Comparison of ENCODE assay signal across 24 cellular contexts in the genomic region with DNA sequence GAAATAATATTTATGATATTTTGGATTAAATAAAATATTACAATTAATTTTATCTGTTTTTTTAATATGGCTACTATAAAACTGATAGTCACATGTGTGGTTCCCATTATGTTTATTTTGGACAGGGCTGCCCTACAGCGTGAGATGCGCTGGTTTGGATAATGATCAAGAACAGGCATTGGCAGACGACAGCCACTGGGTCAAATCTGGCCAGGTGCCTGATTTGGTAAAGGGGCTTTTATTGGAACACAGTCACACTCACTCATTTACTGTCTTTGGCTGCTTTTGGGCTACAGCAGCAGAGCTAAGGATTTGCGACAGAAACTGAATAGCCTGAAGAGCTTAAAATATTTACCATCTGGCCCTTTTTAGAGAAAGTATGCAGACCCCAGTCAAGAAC.
A peak's percentile ranks its signal among the peaks of the same experiment; 100 is the strongest.
DNase-seq lines count a peak whose midpoint lies in the region; ATAC-seq and TF ChIP-seq lines count a peak whose summit lies in the region.
"Had no signal": no experiment of that assay in that cellular context is flagged by ENCODE, and none has a peak within 500 bp of the region (broad histone marks: within the 10 kb centered on the region; RNA-seq: fewer than 3 reads in every experiment).

No MANE protein-coding gene starts in this region.

- H3K4me1 ChIP-seq in SK-N-SH (ENCODE audit: control insufficient read depth in 1 of 2, insufficient read depth in 2 of 2, low read depth in 1 of 2, low read length in 1 of 2): peaks cover 0 to 31% of the 10 kb centered on the region in 2 experiments; a peak in 2 of 4 replicates
- peaks cover 22% of the 10 kb centered on the region for H3K4me1 ChIP-seq in adipocyte (ENCODE audit: control insufficient read depth, insufficient read depth, low read length)
- peaks cover 40% of the 10 kb centered on the region for H3K4me1 ChIP-seq in skeletal muscle satellite cell (ENCODE audit: control insufficient read depth, insufficient read depth, low read length)
- H3K4me1 ChIP-seq in lower lobe of right lung: no peaks in the 10 kb centered on the region
- H3K4me1 ChIP-seq: left ventricle myocardium inferior had no signal

- ATAC-seq in SK-N-SH treated with all-trans-retinoic acid at 6 μM for 48 hours: no peak
- ATAC-seq in lower lobe of right lung: no peak
- ATAC-seq: WTC11 had no signal

- H3K27me3 ChIP-seq in SK-N-SH (ENCODE audit: insufficient read depth) (no peaks in the 10 kb centered on the region), adipocyte (replicated peaks; ENCODE audit: control insufficient read depth, insufficient read depth, low read length) (no peaks in the 10 kb centered on the region), skeletal muscle satellite cell (ENCODE audit: control insufficient read depth, insufficient read depth, low read length) (no peaks in the 10 kb centered on the region), lower lobe of right lung (ENCODE audit: low read depth) (no peaks in the 10 kb centered on the region)
- H3K27me3 ChIP-seq: tibial artery had no signal

- peak in 1 of 2 experiments; percentile 70; a peak in 2 of 4 replicates for TF ChIP-seq EP300 in SK-N-SH (IDR thresholded peaks at IDR 0.05; ENCODE audit: borderline replicate concordance in 1 of 2, low read depth in 1 of 2, low read length in 1 of 2)

- no peaks in the 10 kb centered on the region for H4K20me1 ChIP-seq in SK-N-SH (ENCODE audit: insufficient read depth)

- H3K4me2 ChIP-seq in SK-N-SH (no peak overlapping the region), skeletal muscle satellite cell (ENCODE audit: low read length) (peak overlapping the region; percentile 56)

- no peaks in the 10 kb centered on the region for H3K79me2 ChIP-seq in SK-N-SH (ENCODE audit: insufficient read depth)

- DNase-seq in SK-N-SH (peak; percentile 46), NCI-H446 treated with DMSO at 0.1 percent for 48 hours (lab: John Stamatoyannopoulos, UW) (peak; percentile 77), adipocyte (ENCODE audit: low read depth) (peak; percentile 19), lower lobe of right lung (no peak), GM10248 (ENCODE audit: extremely low spot score) (no peak), retina (no peak)
- DNase-seq: activated CD4-positive, alpha-beta T cell treated with anti-CD3 and anti-CD28 coated beads, Interleukin-2, amount 10 ng/mL, durations not matched to agents 7 days and 5 days; activated T-cell treated with anti-CD3 and anti-CD28 coated beads, Interleukin-2, amount 50 U/mL, for 24 hours; AML-193; CD4-positive, alpha-beta memory T cell; effector CD4-positive, alpha-beta T cell; Karpas-422; left ventricle myocardium inferior; naive thymus-derived CD8-positive, alpha-beta T cell; NCI-H187 treated with DMSO at 0.1 percent for 48 hours; occipital lobe; RPMI8226; small intestine; stimulated activated CD4-positive, alpha-beta T cell treated with anti-CD3 and anti-CD28 coated beads, Interleukin-1b, Interleukin-23, amount 100 ng/mL, for 48 hours; tibial artery had no signal

- intact Hi-C loops in lower lobe of right lung (cut with DNase I): no loop called here

- no peak overlapping the region for H3K9ac ChIP-seq in SK-N-SH
- no peak overlapping the region for H3K9ac ChIP-seq in adipocyte (ENCODE audit: low read length)
- H3K9ac ChIP-seq in skeletal muscle satellite cell (ENCODE audit: low read depth, low read length): peak overlapping the region; percentile 13

- TF ChIP-seq RAD21 in SK-N-SH (IDR thresholded peaks at IDR 0.05; ENCODE audit: low read length): peak; percentile 13

- CTCF ChIA-PET in SK-N-SH (lab: Yijun Ruan, JAX) (interaction anchor here (2.0 to 3.0 kb wide), 3 partner anchors 10 to 199 kb away, joined by 5 to 10 read pairs (median 7); no protein-coding TSS in a partner anchor), GM10248 (lab: Yijun Ruan, JAX) (interaction anchor here (2.5 kb wide), 1 partner anchor 10 kb away, joined by 9 read pairs; no protein-coding TSS in a partner anchor)

- no peak for TF ChIP-seq CTCF in SK-N-SH (IDR thresholded peaks at IDR 0.05)
- TF ChIP-seq CTCF in lower lobe of right lung (IDR thresholded peaks at IDR 0.05): no peak
- TF ChIP-seq CTCF in GM10248 (IDR thresholded peaks at IDR 0.05; ENCODE audit: control extremely low read depth, extremely low read depth, low read depth, missing control alignments): no peak

- H3K36me3 ChIP-seq in SK-N-SH (replicated peaks in 1 of 2; ENCODE audit: control insufficient read depth in 1 of 2, insufficient read depth in 2 of 2, low read length in 1 of 2) (no peaks in the 10 kb centered on the region), adipocyte (ENCODE audit: control insufficient read depth, insufficient read depth, low read length, severe bottlenecking) (no peaks in the 10 kb centered on the region), skeletal muscle satellite cell (ENCODE audit: insufficient read depth, low read length) (no peaks in the 10 kb centered on the region), lower lobe of right lung (no peaks in the 10 kb centered on the region)
- H3K36me3 ChIP-seq: left ventricle myocardium inferior, tibial artery had no signal

- H3F3A ChIP-seq in SK-N-SH (replicated peaks; ENCODE audit: insufficient read depth): no peaks in the 10 kb centered on the region

- H3K9me2 ChIP-seq in SK-N-SH: no peaks in the 10 kb centered on the region

- H3K4me3 ChIP-seq in SK-N-SH (ENCODE audit: low read depth in 2 of 2, low read length in 1 of 2) (no peak overlapping the region), adipocyte (ENCODE audit: low read length) (no peak overlapping the region), skeletal muscle satellite cell (ENCODE audit: low read length) (no peak overlapping the region), lower lobe of right lung (no peak overlapping the region)
- H3K4me3 ChIP-seq: left ventricle myocardium inferior, SK-N-MC, tibial artery had no signal

- no peaks in the 10 kb centered on the region for H3K9me3 ChIP-seq in SK-N-SH
- H3K9me3 ChIP-seq in adipocyte (ENCODE audit: control insufficient read depth, low read length): no peaks in the 10 kb centered on the region
- no peaks in the 10 kb centered on the region for H3K9me3 ChIP-seq in skeletal muscle satellite cell (replicated peaks; ENCODE audit: low read length)
- no peaks in the 10 kb centered on the region for H3K9me3 ChIP-seq in lower lobe of right lung
- H3K9me3 ChIP-seq: left ventricle myocardium inferior, tibial artery had no signal

- H2AFZ ChIP-seq in SK-N-SH (ENCODE audit: low read depth): no peak overlapping the region

- POLR2A ChIA-PET in SK-N-SH (lab: Yijun Ruan, JAX): no interaction called here
- POLR2A ChIA-PET in GM10248 (lab: Yijun Ruan, JAX): no interaction called here

- H3K27ac ChIP-seq in SK-N-SH (ENCODE audit: low read depth in 2 of 2, low read length in 1 of 2) (peak overlapping the region in 1 of 2 experiments; percentile 67; a peak in 1 of 4 replicates), lower lobe of right lung (no peak overlapping the region)
- H3K27ac ChIP-seq: left ventricle myocardium inferior, SK-N-MC, tibial artery had no signal

- WGBS in SK-N-SH (ENCODE audit: low lambda C conversion rate): 48% methylated on average over 4 of the region's 4 CpGs

TF ChIP-seq in SK-N-SH, 30 proteins besides CTCF, POLR2A, EP300 and RAD21:
- TF ChIP-seq GABPA (IDR thresholded peaks at IDR 0.05; ENCODE audit: low read depth) (no peak), MXI1 (IDR thresholded peaks at IDR 0.05; ENCODE audit: low read depth, low read length) (peak; percentile 48; the same call in 1 of the 2 replicates), GATA2 (CRISPR knock-in tag; IDR thresholded peaks at IDR 0.05) (peak; percentile 55), RCOR1 (IDR thresholded peaks at IDR 0.05; ENCODE audit: low read length) (peak; percentile 36; the same call in 1 of the 2 replicates)

TF ChIP-seq in SK-N-SH treated with all-trans-retinoic acid at 6 μM for 48 hours, 23 proteins besides CTCF, POLR2A, EP300 and RAD21 (continues in another document):
- no peak for TF ChIP-seq ZNF565 (CRISPR knock-in tag; conservative IDR thresholded peaks at IDR 0.05; ENCODE audit: low read depth)
- TF ChIP-seq SNAI2 (CRISPR knock-in tag; IDR thresholded peaks at IDR 0.05): no peak
- no peak for TF ChIP-seq ISL1 (CRISPR knock-in tag; IDR thresholded peaks at IDR 0.05)
- TF ChIP-seq ZNF8 (CRISPR knock-in tag; IDR thresholded peaks at IDR 0.05): no peak
- TF ChIP-seq, protein P1, sequence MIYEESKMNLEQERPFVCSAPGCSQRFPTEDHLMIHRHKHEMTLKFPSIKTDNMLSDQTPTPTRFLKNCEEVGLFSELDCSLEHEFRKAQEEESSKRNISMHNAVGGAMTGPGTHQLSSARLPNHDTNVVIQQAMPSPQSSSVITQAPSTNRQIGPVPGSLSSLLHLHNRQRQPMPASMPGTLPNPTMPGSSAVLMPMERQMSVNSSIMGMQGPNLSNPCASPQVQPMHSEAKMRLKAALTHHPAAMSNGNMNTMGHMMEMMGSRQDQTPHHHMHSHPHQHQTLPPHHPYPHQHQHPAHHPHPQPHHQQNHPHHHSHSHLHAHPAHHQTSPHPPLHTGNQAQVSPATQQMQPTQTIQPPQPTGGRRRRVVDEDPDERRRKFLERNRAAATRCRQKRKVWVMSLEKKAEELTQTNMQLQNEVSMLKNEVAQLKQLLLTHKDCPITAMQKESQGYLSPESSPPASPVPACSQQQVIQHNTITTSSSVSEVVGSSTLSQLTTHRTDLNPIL (CRISPR knock-in tag; IDR thresholded peaks at IDR 0.05; ENCODE audit: low read depth): no peak
- TF ChIP-seq BACH2 (CRISPR knock-in tag; IDR thresholded peaks at IDR 0.05; ENCODE audit: borderline replicate concordance): no peak
- TF ChIP-seq PPARA (CRISPR knock-in tag; IDR thresholded peaks at IDR 0.05; ENCODE audit: borderline replicate concordance): no peak
- no peak for TF ChIP-seq ZC3H10 (CRISPR knock-in tag; IDR thresholded peaks at IDR 0.05)
- TF ChIP-seq, protein P2, sequence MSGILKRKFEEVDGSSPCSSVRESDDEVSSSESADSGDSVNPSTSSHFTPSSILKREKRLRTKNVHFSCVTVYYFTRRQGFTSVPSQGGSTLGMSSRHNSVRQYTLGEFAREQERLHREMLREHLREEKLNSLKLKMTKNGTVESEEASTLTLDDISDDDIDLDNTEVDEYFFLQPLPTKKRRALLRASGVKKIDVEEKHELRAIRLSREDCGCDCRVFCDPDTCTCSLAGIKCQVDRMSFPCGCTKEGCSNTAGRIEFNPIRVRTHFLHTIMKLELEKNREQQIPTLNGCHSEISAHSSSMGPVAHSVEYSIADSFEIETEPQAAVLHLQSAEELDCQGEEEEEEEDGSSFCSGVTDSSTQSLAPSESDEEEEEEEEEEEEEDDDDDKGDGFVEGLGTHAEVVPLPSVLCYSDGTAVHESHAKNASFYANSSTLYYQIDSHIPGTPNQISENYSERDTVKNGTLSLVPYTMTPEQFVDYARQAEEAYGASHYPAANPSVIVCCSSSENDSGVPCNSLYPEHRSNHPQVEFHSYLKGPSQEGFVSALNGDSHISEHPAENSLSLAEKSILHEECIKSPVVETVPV (CRISPR knock-in tag; IDR thresholded peaks at IDR 0.05): no peak
- TF ChIP-seq TCF4 (CRISPR knock-in tag; IDR thresholded peaks at IDR 0.05; ENCODE audit: borderline replicate concordance): no peak; the same call in 1 of the 2 replicates
- TF ChIP-seq ZNF70 (CRISPR knock-in tag; IDR thresholded peaks at IDR 0.05): no peak

Comparison
In these comparisons a context has a peak if more than half of its experiments do, and no peak if none do; other contexts are left out.
1. DNase-seq: peak in SK-N-SH (single experiment), NCI-H446 treated with DMSO at 0.1 percent for 48 hours (single experiment) and adipocyte (single experiment); none in lower lobe of right lung (single experiment), GM10248 (single experiment) and retina (single experiment).